ENCODE assay signal across 23 cellular contexts in genomic region chr22:46693634-46694422, GRCh38. TPM values are rescaled to one million over a fixed set of nuclear protein-coding genes. Genes with fewer than 3 reads are reported as not detected.
DNase-seq lines count a peak whose midpoint lies in the region; ATAC-seq, FAIRE-seq and TF ChIP-seq lines count a peak whose summit lies in the region.
"Had no signal": no experiment of that assay in that cellular context is flagged by ENCODE, and none has a peak within 500 bp of the region (broad histone marks: within the 10 kb centered on the region; RNA-seq: fewer than 3 reads in every experiment).

No MANE protein-coding gene starts in this region.

- TF ChIP-seq CTCF in left ventricle myocardium inferior (IDR thresholded peaks at IDR 0.05; ENCODE audit: borderline replicate concordance) (no peak), RWPE1 (conservative IDR thresholded peaks at IDR 0.05; ENCODE audit: low read depth) (no peak), uterus (IDR thresholded peaks at IDR 0.05) (no peak), D721Med (IDR thresholded peaks at IDR 0.05; ENCODE audit: insufficient read depth, missing control alignments) (no peak)

- no peak for ATAC-seq in left ventricle myocardium superior
- ATAC-seq: body of pancreas; naive thymus-derived CD8-positive, alpha-beta T cell; PC-3; SK-N-SH treated with all-trans-retinoic acid at 6 μM for 48 hours had no signal

- POLR2A ChIA-PET in RWPE1 (lab: Yijun Ruan, JAX; ENCODE audit: low non-redundant PET), result no interaction called here

- DNase-seq in left ventricle myocardium inferior, result peak; percentile 9
- DNase-seq in left ventricle myocardium superior, result no peak
- DNase-seq in RWPE1 (ENCODE audit: low spot score), result no peak
- peak; percentile 94 for DNase-seq in foreskin melanocyte
- DNase-seq in retina, result no peak
- no peak for DNase-seq in uterus
- DNase-seq in D721Med (ENCODE audit: insufficient read length, low spot score), result no peak
- no peak for DNase-seq in HTR-8/SVneo (ENCODE audit: insufficient read length, low spot score)
- DNase-seq: activated CD4-positive, CD25-positive, alpha-beta regulatory T cell; activated naive CD8-positive, alpha-beta T cell treated with anti-CD3 and anti-CD28 coated beads, Interleukin-2, amount 10 ng/mL, durations not matched to agents 7 days and 5 days; body of pancreas; DMS79 treated with DMSO at 0.1 percent for 48 hours; kidney; MG63; naive thymus-derived CD8-positive, alpha-beta T cell; NCI-H2029; NCI-H526; PC-3; stimulated activated CD4-positive, alpha-beta T cell treated with anti-CD3 and anti-CD28 coated beads, Interleukin-4, amount 100 ng/mL, for 4 hours; substantia nigra; T-helper 9 cell had no signal

- no peaks in the 10 kb centered on the region for H3K27me3 ChIP-seq in left ventricle myocardium inferior (ENCODE audit: low read depth)
- H3K27me3 ChIP-seq in uterus, result no peaks in the 10 kb centered on the region
- H3K27me3 ChIP-seq: body of pancreas, MG63 had no signal

- intact Hi-C loops in left ventricle myocardium inferior (cut with micrococcal nuclease) (no loop called here), left ventricle myocardium superior (cut with micrococcal nuclease) (no loop called here), uterus (cut with DNase I; ENCODE audit: low total_unique reads) (no loop called here)

- H3K4me1 ChIP-seq in left ventricle myocardium inferior (peaks cover 13% of the 10 kb centered on the region), uterus (no peaks in the 10 kb centered on the region)
- H3K4me1 ChIP-seq: body of pancreas had no signal

- CTCF ChIA-PET in RWPE1 (lab: Yijun Ruan, JAX), result no interaction called here

- TF ChIP-seq POLR2A in uterus (IDR thresholded peaks at IDR 0.05), result no peak

- no peak overlapping the region for H3K27ac ChIP-seq in left ventricle myocardium inferior (replicated peaks)
- peak overlapping the region; percentile 17 for H3K27ac ChIP-seq in RWPE1
- H3K27ac ChIP-seq in uterus, result no peak overlapping the region
- H3K27ac ChIP-seq: body of pancreas had no signal

- H3K36me3 ChIP-seq in left ventricle myocardium inferior, result peaks cover 100% of the 10 kb centered on the region
- no peaks in the 10 kb centered on the region for H3K36me3 ChIP-seq in uterus

- H3K9me3 ChIP-seq in left ventricle myocardium inferior (replicated peaks) (no peaks in the 10 kb centered on the region), uterus (no peaks in the 10 kb centered on the region)
- H3K9me3 ChIP-seq: body of pancreas, MG63 had no signal

- H3K4me3 ChIP-seq in left ventricle myocardium inferior (no peak overlapping the region), uterus (no peak overlapping the region)
- H3K4me3 ChIP-seq: body of pancreas, MG63, smooth muscle cell had no signal

- FAIRE-seq in D721Med (lab: Jason Lieb, UNC), result no peak
- no peak for FAIRE-seq in HTR-8/SVneo (lab: Jason Lieb, UNC)
- FAIRE-seq: kidney had no signal

RNA-seq across cellular contexts. Expression of gene CERK, which starts 44.2 kb away (rescaled TPM):
- total RNA-seq in left ventricle myocardium inferior (76.9 TPM), left ventricle myocardium superior (87.5 TPM), uterus (10 to 100 TPM; 37.4 to 59.9 (median 57.3) TPM)

Comparison
In these comparisons a context has a peak if more than half of its experiments do, and no peak if none do; other contexts are left out.
1. DNase-seq: peak in left ventricle myocardium inferior (single experiment) and foreskin melanocyte (single experiment); none in left ventricle myocardium superior (single experiment), RWPE1 (single experiment), retina (single experiment), uterus (0 of 2), D721Med (single experiment) and HTR-8/SVneo (single experiment).